13 cellular contexts compared by ENCODE assay signal in the genomic region with DNA sequence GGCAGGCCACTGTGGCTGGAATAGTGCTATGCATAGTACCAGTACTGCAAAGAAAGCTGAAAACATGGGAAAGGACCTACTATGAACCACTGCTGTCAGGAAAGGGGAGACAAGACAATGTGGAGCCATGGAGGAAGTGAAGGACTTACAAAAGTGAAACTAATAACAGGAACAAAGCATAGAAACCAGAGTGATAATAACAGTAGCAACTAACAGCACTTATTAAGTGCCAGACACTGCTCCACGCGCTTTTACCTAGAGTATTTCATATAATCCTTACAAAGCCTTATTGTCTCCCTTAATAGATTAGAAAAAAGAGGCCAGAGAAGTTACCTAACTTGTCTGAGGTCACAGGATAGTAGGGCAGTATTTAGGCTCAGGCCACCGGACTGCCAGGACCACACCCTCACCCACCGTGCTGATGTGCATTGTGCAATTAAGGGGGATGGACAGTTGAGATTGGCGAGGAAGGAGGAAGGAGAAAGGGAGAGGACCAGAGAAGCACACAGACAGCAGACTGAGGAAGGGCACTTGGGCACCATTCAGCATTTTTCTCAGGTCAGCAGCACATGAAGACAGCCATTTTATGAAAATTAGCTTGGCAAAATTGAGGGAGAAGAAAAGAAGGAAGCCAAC.
DNase-seq lines count a peak whose midpoint lies in the region; ATAC-seq and TF ChIP-seq lines count a peak whose summit lies in the region.
"Had no signal": no experiment of that assay in that cellular context is flagged by ENCODE, and none has a peak within 500 bp of the region (broad histone marks: within the 10 kb centered on the region; RNA-seq: fewer than 3 reads in every experiment).

No MANE protein-coding gene starts in this region.

- H3K9me3 ChIP-seq in right atrium auricular region: peaks cover 0 to 11% of the 10 kb centered on the region in 2 donors
- H3K9me3 ChIP-seq in SJCRH30 (replicated peaks): 0 out of 2 replicates have a peak, but pooled peaks cover 4% of the 10 kb centered on the region

- DNase-seq in Right ventricle myocardium superior: no peak
- no peak for DNase-seq in right atrium auricular region (ENCODE audit: low spot score)
- DNase-seq in SJCRH30: no peak
- no peak for DNase-seq in lower leg skin (ENCODE audit: low spot score in 2 of 2)
- no peak for DNase-seq in COLO668 (lab: John Stamatoyannopoulos, UW; ENCODE audit: unreplicated experiment)
- no peak for DNase-seq in hippocampal formation (lab: John Stamatoyannopoulos, UW)
- DNase-seq: activated T-cell treated with anti-CD3 and anti-CD28 coated beads, Interleukin-2, amount 50 U/mL, for 4 hours; NCI-H1930; nucleus accumbens; SHP77 treated with DMSO at 0.1 percent for 48 hours had no signal

- peaks cover 0 to 10% of the 10 kb centered on the region in 2 donors for H3K4me1 ChIP-seq in right atrium auricular region
- H3K4me1 ChIP-seq in SJCRH30: no peaks in the 10 kb centered on the region

- ATAC-seq in Right ventricle myocardium superior (ENCODE audit: poor library complexity): peak; percentile 42
- peak; percentile 77 for ATAC-seq in HG03175 (IDR thresholded peaks at IDR 0.05; ENCODE audit: unreplicated experiment)
- ATAC-seq: activated T-cell treated with anti-CD3 and anti-CD28 coated beads, Interleukin-2, amount 50 U/mL, for 4 hours had no signal

- H3K4me3 Mint-ChIP-seq in activated naive CD8-positive, alpha-beta T cell: no peak overlapping the region
- H3K4me3 Mint-ChIP-seq: activated T-cell treated with anti-CD3 and anti-CD28 coated beads, Interleukin-2, amount 50 U/mL, for 4 hours had no signal

- TF ChIP-seq CTCF in right atrium auricular region (IDR thresholded peaks at IDR 0.05): no peak
- TF ChIP-seq CTCF in lower leg skin (IDR thresholded peaks at IDR 0.05): no peak

- peaks cover 30% of the 10 kb centered on the region for H3K4me1 Mint-ChIP-seq in activated naive CD8-positive, alpha-beta T cell (ENCODE audit: low read depth)

- intact Hi-C loops in Right ventricle myocardium superior (cut with DNase I): no loop called here
- intact Hi-C loops in lower leg skin (cut with DNase I; ENCODE audit: low total_unique reads): no loop called here

- H3K27me3 ChIP-seq in right atrium auricular region (no peaks in the 10 kb centered on the region), SJCRH30 (no peaks in the 10 kb centered on the region)

- H3K4me3 ChIP-seq in right atrium auricular region (no peak overlapping the region), SJCRH30 (no peak overlapping the region), lower leg skin (ENCODE audit: low read depth, poor library complexity, severe bottlenecking) (no peak overlapping the region)
- H3K4me3 ChIP-seq: coronary artery had no signal

- H3K9me3 Mint-ChIP-seq in activated naive CD8-positive, alpha-beta T cell (ENCODE audit: low read depth): peaks cover 4% of the 10 kb centered on the region

- TF ChIP-seq POLR2A in lower leg skin (IDR thresholded peaks at IDR 0.05): no peak

- peaks cover 16% of the 10 kb centered on the region for H3K36me3 ChIP-seq in right atrium auricular region
- 0 out of 2 replicates have a peak, but pooled peaks cover 12% of the 10 kb centered on the region for H3K36me3 ChIP-seq in SJCRH30

- 74 to 79% methylated on average over 5 of the region's 5 CpGs for WGBS in lower leg skin, 2 donors

- no peak overlapping the region for H3K27ac ChIP-seq in right atrium auricular region
- H3K27ac ChIP-seq in SJCRH30: no peak overlapping the region
- H3K27ac ChIP-seq: coronary artery had no signal

- H3K36me3 Mint-ChIP-seq in activated naive CD8-positive, alpha-beta T cell: peaks cover 37% of the 10 kb centered on the region

- peak overlapping the region; percentile 46 for H3K27ac Mint-ChIP-seq in activated naive CD8-positive, alpha-beta T cell

- no peaks in the 10 kb centered on the region for H3K27me3 Mint-ChIP-seq in activated naive CD8-positive, alpha-beta T cell
